In genomic region chr17:43461185-43461584, GRCh38 we compare ENCODE assay signal across 1 cellular context.
TF ChIP-seq lines count a peak whose summit lies in the region.

No MANE protein-coding gene starts in this region.

TF ChIP-seq in HepG2, 621 proteins besides CTCF, POLR2A, EP300 and RAD21 (continued from another document):
- TF ChIP-seq, protein P1, sequence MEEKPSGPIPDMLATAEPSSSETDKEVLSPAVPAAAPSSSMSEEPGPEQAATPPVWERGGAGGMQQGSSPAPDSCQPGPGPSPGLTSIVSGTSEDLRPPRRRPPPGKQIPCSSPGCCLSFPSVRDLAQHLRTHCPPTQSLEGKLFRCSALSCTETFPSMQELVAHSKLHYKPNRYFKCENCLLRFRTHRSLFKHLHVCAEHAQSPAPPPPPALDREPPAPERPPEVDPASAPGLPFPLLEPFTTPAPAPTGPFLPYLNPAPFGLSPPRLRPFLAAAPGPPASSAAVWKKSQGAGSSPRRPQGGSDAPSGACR (CRISPR knock-in tag; IDR thresholded peaks at IDR 0.05) = no peak
- TF ChIP-seq RXRB (CRISPR knock-in tag; IDR thresholded peaks at IDR 0.05; ENCODE audit: borderline replicate concordance) = no peak
- TF ChIP-seq ZNF180 (CRISPR knock-in tag; IDR thresholded peaks at IDR 0.05; ENCODE audit: borderline replicate concordance, low read depth) = no peak
- no peak for TF ChIP-seq NAIF1 (CRISPR knock-in tag; IDR thresholded peaks at IDR 0.05; ENCODE audit: borderline replicate concordance)
- no peak for TF ChIP-seq ZNF75D (CRISPR knock-in tag; IDR thresholded peaks at IDR 0.05; ENCODE audit: borderline replicate concordance)
- no peak for TF ChIP-seq SIN3B (IDR thresholded peaks at IDR 0.05; ENCODE audit: low read length)
- TF ChIP-seq MIER3 (CRISPR knock-in tag; IDR thresholded peaks at IDR 0.05; ENCODE audit: borderline replicate concordance) = no peak
- no peak for TF ChIP-seq ZNF580 (CRISPR knock-in tag; IDR thresholded peaks at IDR 0.05; ENCODE audit: borderline replicate concordance, low read depth)
- TF ChIP-seq ZSCAN20 (CRISPR knock-in tag; IDR thresholded peaks at IDR 0.05; ENCODE audit: borderline replicate concordance) = no peak
- TF ChIP-seq E2F1 (CRISPR knock-in tag; IDR thresholded peaks at IDR 0.05) = no peak
- TF ChIP-seq FOXO1 (CRISPR knock-in tag; IDR thresholded peaks at IDR 0.05) = no peak
- TF ChIP-seq TBX3 (IDR thresholded peaks at IDR 0.05; ENCODE audit: borderline replicate concordance) = peak; percentile 49; the same call in 1 of the 2 replicates
- no peak for TF ChIP-seq ARNT2 (CRISPR knock-in tag; IDR thresholded peaks at IDR 0.05; ENCODE audit: low read depth)
- no peak for TF ChIP-seq THAP9 (CRISPR knock-in tag; IDR thresholded peaks at IDR 0.05; ENCODE audit: borderline replicate concordance)
- TF ChIP-seq KIAA2018 (CRISPR knock-in tag; IDR thresholded peaks at IDR 0.05; ENCODE audit: borderline replicate concordance) = no peak
- no peak for TF ChIP-seq FOSL1 (CRISPR knock-in tag; IDR thresholded peaks at IDR 0.05; ENCODE audit: borderline replicate concordance)
- no peak; the same call in 1 of the 2 replicates for TF ChIP-seq TCF7 (IDR thresholded peaks at IDR 0.05; ENCODE audit: low read depth)
- no peak for TF ChIP-seq DNMT3B (CRISPR knock-in tag; conservative IDR thresholded peaks at IDR 0.05)
- TF ChIP-seq ZSCAN9 (CRISPR knock-in tag; IDR thresholded peaks at IDR 0.05; ENCODE audit: borderline replicate concordance) = no peak
- TF ChIP-seq SP2 (CRISPR knock-in tag; IDR thresholded peaks at IDR 0.05) = no peak
- TF ChIP-seq ZNF230 (CRISPR knock-in tag; IDR thresholded peaks at IDR 0.05) = no peak
- TF ChIP-seq, protein P2, sequence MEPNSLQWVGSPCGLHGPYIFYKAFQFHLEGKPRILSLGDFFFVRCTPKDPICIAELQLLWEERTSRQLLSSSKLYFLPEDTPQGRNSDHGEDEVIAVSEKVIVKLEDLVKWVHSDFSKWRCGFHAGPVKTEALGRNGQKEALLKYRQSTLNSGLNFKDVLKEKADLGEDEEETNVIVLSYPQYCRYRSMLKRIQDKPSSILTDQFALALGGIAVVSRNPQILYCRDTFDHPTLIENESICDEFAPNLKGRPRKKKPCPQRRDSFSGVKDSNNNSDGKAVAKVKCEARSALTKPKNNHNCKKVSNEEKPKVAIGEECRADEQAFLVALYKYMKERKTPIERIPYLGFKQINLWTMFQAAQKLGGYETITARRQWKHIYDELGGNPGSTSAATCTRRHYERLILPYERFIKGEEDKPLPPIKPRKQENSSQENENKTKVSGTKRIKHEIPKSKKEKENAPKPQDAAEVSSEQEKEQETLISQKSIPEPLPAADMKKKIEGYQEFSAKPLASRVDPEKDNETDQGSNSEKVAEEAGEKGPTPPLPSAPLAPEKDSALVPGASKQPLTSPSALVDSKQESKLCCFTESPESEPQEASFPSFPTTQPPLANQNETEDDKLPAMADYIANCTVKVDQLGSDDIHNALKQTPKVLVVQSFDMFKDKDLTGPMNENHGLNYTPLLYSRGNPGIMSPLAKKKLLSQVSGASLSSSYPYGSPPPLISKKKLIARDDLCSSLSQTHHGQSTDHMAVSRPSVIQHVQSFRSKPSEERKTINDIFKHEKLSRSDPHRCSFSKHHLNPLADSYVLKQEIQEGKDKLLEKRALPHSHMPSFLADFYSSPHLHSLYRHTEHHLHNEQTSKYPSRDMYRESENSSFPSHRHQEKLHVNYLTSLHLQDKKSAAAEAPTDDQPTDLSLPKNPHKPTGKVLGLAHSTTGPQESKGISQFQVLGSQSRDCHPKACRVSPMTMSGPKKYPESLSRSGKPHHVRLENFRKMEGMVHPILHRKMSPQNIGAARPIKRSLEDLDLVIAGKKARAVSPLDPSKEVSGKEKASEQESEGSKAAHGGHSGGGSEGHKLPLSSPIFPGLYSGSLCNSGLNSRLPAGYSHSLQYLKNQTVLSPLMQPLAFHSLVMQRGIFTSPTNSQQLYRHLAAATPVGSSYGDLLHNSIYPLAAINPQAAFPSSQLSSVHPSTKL (CRISPR knock-in tag; IDR thresholded peaks at IDR 0.05) = peak; percentile 56
- TF ChIP-seq, protein P3, sequence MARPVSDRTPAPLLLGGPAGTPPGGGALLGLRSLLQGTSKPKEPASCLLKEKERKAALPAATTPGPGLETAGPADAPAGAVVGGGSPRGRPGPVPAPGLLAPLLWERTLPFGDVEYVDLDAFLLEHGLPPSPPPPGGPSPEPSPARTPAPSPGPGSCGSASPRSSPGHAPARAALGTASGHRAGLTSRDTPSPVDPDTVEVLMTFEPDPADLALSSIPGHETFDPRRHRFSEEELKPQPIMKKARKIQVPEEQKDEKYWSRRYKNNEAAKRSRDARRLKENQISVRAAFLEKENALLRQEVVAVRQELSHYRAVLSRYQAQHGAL (CRISPR knock-in tag; IDR thresholded peaks at IDR 0.05; ENCODE audit: not compliant biosample characterization) = no peak
- TF ChIP-seq FOXJ3 (CRISPR knock-in tag; IDR thresholded peaks at IDR 0.05; ENCODE audit: borderline replicate concordance) = peak; percentile 17; the same call in 1 of the 2 replicates
TF ChIP-seq in HepG2: peak in this region for 24.
